ENCODE assay signal across 24 cellular contexts in the genomic region with DNA sequence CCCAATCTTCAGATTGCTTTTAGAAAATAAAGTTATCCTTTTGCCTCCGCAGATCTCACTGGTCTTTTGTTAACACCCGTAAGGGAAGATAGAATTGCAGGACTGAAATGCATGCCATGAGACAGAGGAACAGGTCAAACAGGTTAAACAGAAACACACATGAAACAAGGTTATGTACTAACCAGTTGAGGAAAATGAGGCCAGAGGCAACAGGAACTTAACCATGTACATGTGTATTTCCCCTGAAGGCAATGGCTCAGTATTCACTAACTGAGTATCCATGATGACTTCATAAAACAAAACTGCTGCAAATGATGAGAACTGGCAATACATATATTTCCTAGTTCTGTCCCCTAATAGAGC.
DNase-seq lines count a peak whose midpoint lies in the region; ATAC-seq, FAIRE-seq and TF ChIP-seq lines count a peak whose summit lies in the region.
"Had no signal": no experiment of that assay in that cellular context is flagged by ENCODE, and none has a peak within 500 bp of the region (broad histone marks: within the 10 kb centered on the region; RNA-seq: fewer than 3 reads in every experiment).

No MANE protein-coding gene starts in this region.

- CTCF ChIA-PET in mammary epithelial cell (lab: Charles Lee; ENCODE audit: low non-redundant PET): no interaction called here

- dilution Hi-C loops in mammary epithelial cell (cut with HindIII; ENCODE audit: low sequenced_read_pairs): no loop called here

- no peaks in the 10 kb centered on the region for H3K27me3 ChIP-seq in mammary epithelial cell (ENCODE audit: insufficient read depth, low read length)
- H3K27me3 ChIP-seq in breast epithelium: no peaks in the 10 kb centered on the region
- H3K27me3 ChIP-seq in pancreas: no peaks in the 10 kb centered on the region
- H3K27me3 ChIP-seq in osteoblast (ENCODE audit: insufficient read depth, low read length): no peaks in the 10 kb centered on the region
- H3K27me3 ChIP-seq: adrenal gland, tibial artery had no signal

- no peak for TF ChIP-seq CTCF in mammary epithelial cell (conservative IDR thresholded peaks at IDR 0.05 in 1 of 2, IDR thresholded peaks at IDR 0.05 in 1 of 2; ENCODE audit: extremely low read depth in 1 of 2, insufficient read depth in 1 of 2, low read depth in 1 of 2, low read length in 2 of 2)
- TF ChIP-seq CTCF in breast epithelium (IDR thresholded peaks at IDR 0.05): no peak
- no peak for TF ChIP-seq CTCF in epithelial cell of esophagus (IDR thresholded peaks at IDR 0.05; ENCODE audit: insufficient read depth, low read depth, low read length, missing control alignments)
- no peak for TF ChIP-seq CTCF in pancreas (IDR thresholded peaks at IDR 0.05)
- TF ChIP-seq CTCF in osteoblast (IDR thresholded peaks at IDR 0.05; ENCODE audit: extremely low read depth, low read depth, low read length): no peak

- TF ChIP-seq POLR2A in breast epithelium (IDR thresholded peaks at IDR 0.05): no peak

- H3K4me1 Mint-ChIP-seq in T-helper 2 cell treated with Interferon-gamma antibody and Interleukin-4, amounts not matched to agents 5 μg/mL and 100 μg/mL, for 36 hours (ENCODE audit: low read depth): no peaks in the 10 kb centered on the region
- H3K4me1 Mint-ChIP-seq: activated CD4-positive, alpha-beta T cell treated with anti-CD3 and anti-CD28 coated beads for 36 hours; activated naive CD4-positive, alpha-beta T cell treated with anti-CD3 and anti-CD28 coated beads, Interleukin-2, amount 10 ng/mL, durations not matched to agents 7 days and 5 days; activated T-helper 17 cell treated with anti-CD3 and anti-CD28 coated beads, Interleukin-2, amount 50 U/mL, for 72 hours; naive B cell had no signal

- H3K27me3 Mint-ChIP-seq in T-helper 2 cell treated with Interferon-gamma antibody and Interleukin-4, amounts not matched to agents 5 μg/mL and 100 μg/mL, for 36 hours (ENCODE audit: low read depth): peaks cover 4% of the 10 kb centered on the region
- H3K27me3 Mint-ChIP-seq: activated naive CD4-positive, alpha-beta T cell treated with anti-CD3 and anti-CD28 coated beads, Interleukin-2, amount 10 ng/mL, durations not matched to agents 7 days and 5 days had no signal

- intact Hi-C loops in mammary epithelial cell (cut with micrococcal nuclease): no loop called here
- intact Hi-C loops in breast epithelium (cut with DNase I; ENCODE audit: low total_unique reads): no loop called here
- intact Hi-C loops in pancreas (cut with DNase I): no loop called here

- no peak for FAIRE-seq in pancreas (lab: Jason Lieb, UNC)
- no peak for FAIRE-seq in frontal cortex (lab: Jason Lieb, UNC)
- FAIRE-seq: A204.1 had no signal

- no peak overlapping the region for H3K27ac ChIP-seq in mammary epithelial cell (ENCODE audit: insufficient read depth, low read depth, low read length)
- H3K27ac ChIP-seq in breast epithelium: peak overlapping the region in 1 of 2 donors; percentile 40
- no peak overlapping the region for H3K27ac ChIP-seq in pancreas
- no peak overlapping the region for H3K27ac ChIP-seq in osteoblast (ENCODE audit: low read depth, low read length)
- H3K27ac ChIP-seq: adrenal gland, left ventricle myocardium inferior, tibial artery had no signal

- H3K27ac Mint-ChIP-seq in T-helper 2 cell treated with Interferon-gamma antibody and Interleukin-4, amounts not matched to agents 5 μg/mL and 100 μg/mL, for 36 hours: no peak overlapping the region
- H3K27ac Mint-ChIP-seq: activated CD4-positive, alpha-beta T cell treated with anti-CD3 and anti-CD28 coated beads for 36 hours; activated naive CD4-positive, alpha-beta T cell treated with anti-CD3 and anti-CD28 coated beads, Interleukin-2, amount 10 ng/mL, durations not matched to agents 7 days and 5 days; activated T-helper 17 cell treated with anti-CD3 and anti-CD28 coated beads, Interleukin-2, amount 50 U/mL, for 72 hours; brain; progenitor cell of endocrine pancreas had no signal

- DNase-seq in mammary epithelial cell (peak; percentile 12), breast epithelium (ENCODE audit: low spot score in 2 of 2) (no peak), epithelial cell of esophagus (ENCODE audit: low read depth) (peak; percentile 72), pancreas (no peak), osteoblast (ENCODE audit: insufficient read length, low spot score, missing footprints) (no peak), frontal cortex (ENCODE audit: low spot score in 2 of 2) (no peak), iPS-NIHi7 (ENCODE audit: extremely low spot score) (no peak)
- no peak for DNase-seq in T-helper 2 cell treated with Interferon-gamma antibody and Interleukin-4, amounts not matched to agents 5 μg/mL and 100 μg/mL, for 36 hours (ENCODE audit: low spot score)
- DNase-seq: activated CD4-positive, alpha-beta T cell treated with anti-CD3 and anti-CD28 coated beads for 36 hours; activated naive CD4-positive, alpha-beta T cell treated with anti-CD3 and anti-CD28 coated beads, Interleukin-2, amount 10 ng/mL, durations not matched to agents 7 days and 5 days; adrenal gland; left ventricle myocardium inferior; naive B cell; NCI-H1092 treated with DMSO at 0.1 percent for 48 hours; NCI-H1694 treated with DMSO at 0.1 percent for 48 hours; NCI-H2171 treated with DMSO at 0.1 percent for 48 hours; NCI-H524 treated with DMSO at 0.1 percent for 48 hours; NK-92 treated with Interleukin-12 subunit alpha and Interleukin-12 subunit beta, amount 100 ng/mL, for 24 hours; stimulated activated CD4-positive, alpha-beta T cell treated with anti-CD3 and anti-CD28 coated beads, Interleukin-4, amount 100 ng/mL, for 24 hours; tibial artery had no signal

- BruUV-seq in mammary epithelial cell (replicated peaks; lab: Mats Ljungman, UMichigan): no TSS peak

- no peak overlapping the region for H3K9ac ChIP-seq in mammary epithelial cell (ENCODE audit: insufficient read depth, low read length)

- in situ Hi-C loops in mammary epithelial cell (cut with MboI; ENCODE audit: low sequenced_read_pairs in 2 of 2): no loop called here

- no peak overlapping the region for H2AFZ ChIP-seq in mammary epithelial cell (ENCODE audit: low read depth, low read length)
- no peak overlapping the region for H2AFZ ChIP-seq in osteoblast (ENCODE audit: low read length)

- H3K9me3 ChIP-seq in mammary epithelial cell (replicated peaks; ENCODE audit: insufficient read depth, low read length) (peaks cover 21% of the 10 kb centered on the region), breast epithelium (no peaks in the 10 kb centered on the region), pancreas (no peaks in the 10 kb centered on the region), osteoblast (ENCODE audit: low read depth, low read length) (no peaks in the 10 kb centered on the region)
- H3K9me3 ChIP-seq: adrenal gland, left ventricle myocardium inferior, tibial artery had no signal

- H3K36me3 ChIP-seq in mammary epithelial cell (ENCODE audit: insufficient read depth, low read length) (no peaks in the 10 kb centered on the region), breast epithelium (no peaks in the 10 kb centered on the region), pancreas (no peaks in the 10 kb centered on the region), osteoblast (ENCODE audit: insufficient read depth, low read length) (no peaks in the 10 kb centered on the region)
- H3K36me3 ChIP-seq: adrenal gland, left ventricle myocardium inferior, tibial artery had no signal

- H3K9me3 Mint-ChIP-seq in T-helper 2 cell treated with Interferon-gamma antibody and Interleukin-4, amounts not matched to agents 5 μg/mL and 100 μg/mL, for 36 hours: no peaks in the 10 kb centered on the region
- H3K9me3 Mint-ChIP-seq: activated naive CD4-positive, alpha-beta T cell treated with anti-CD3 and anti-CD28 coated beads, Interleukin-2, amount 10 ng/mL, durations not matched to agents 7 days and 5 days; activated T-helper 17 cell treated with anti-CD3 and anti-CD28 coated beads, Interleukin-2, amount 50 U/mL, for 72 hours had no signal

- H3K4me2 ChIP-seq in mammary epithelial cell (ENCODE audit: insufficient read depth, low read depth, low read length): no peak overlapping the region
- H3K4me2 ChIP-seq in osteoblast (ENCODE audit: insufficient read depth, low read length): no peak overlapping the region

- H4K20me1 ChIP-seq in mammary epithelial cell (ENCODE audit: insufficient read depth, low read length) (no peaks in the 10 kb centered on the region), osteoblast (ENCODE audit: insufficient read depth, low read length) (no peaks in the 10 kb centered on the region)

- H3K4me3 Mint-ChIP-seq in T-helper 2 cell treated with Interferon-gamma antibody and Interleukin-4, amounts not matched to agents 5 μg/mL and 100 μg/mL, for 36 hours: no peak overlapping the region
- H3K4me3 Mint-ChIP-seq: activated CD4-positive, alpha-beta T cell treated with anti-CD3 and anti-CD28 coated beads for 36 hours; activated naive CD4-positive, alpha-beta T cell treated with anti-CD3 and anti-CD28 coated beads, Interleukin-2, amount 10 ng/mL, durations not matched to agents 7 days and 5 days; activated T-helper 17 cell treated with anti-CD3 and anti-CD28 coated beads, Interleukin-2, amount 50 U/mL, for 72 hours; brain; naive B cell had no signal

- no peaks in the 10 kb centered on the region for H3K4me1 ChIP-seq in mammary epithelial cell (ENCODE audit: insufficient read depth, low read length)
- H3K4me1 ChIP-seq in breast epithelium: no peaks in the 10 kb centered on the region
- H3K4me1 ChIP-seq in pancreas: peaks cover 0 to 7% (median 6%) of the 10 kb centered on the region in 3 donors
- no peaks in the 10 kb centered on the region for H3K4me1 ChIP-seq in osteoblast (ENCODE audit: insufficient read depth, low read length)
- H3K4me1 ChIP-seq: adrenal gland, left ventricle myocardium inferior, tibial artery had no signal

- H3K4me3 ChIP-seq in mammary epithelial cell (replicated peaks in 1 of 3; ENCODE audit: insufficient read depth in 1 of 3, low read depth in 2 of 3, low read length in 3 of 3) (no peak overlapping the region), breast epithelium (no peak overlapping the region), epithelial cell of esophagus (ENCODE audit: low read length) (no peak overlapping the region), pancreas (no peak overlapping the region), osteoblast (ENCODE audit: insufficient read depth, low read length) (no peak overlapping the region)
- H3K4me3 ChIP-seq: adrenal gland, left ventricle myocardium inferior, tibial artery had no signal

- peak in 3 of 4 donors; percentile 68 to 71 (median 70) for ATAC-seq in pancreas
- ATAC-seq: activated CD4-positive, alpha-beta T cell treated with anti-CD3 and anti-CD28 coated beads for 36 hours; activated T-helper 17 cell treated with anti-CD3 and anti-CD28 coated beads, Interleukin-2, amount 50 U/mL, for 72 hours had no signal

- 0% methylated on average over 2 of the region's 2 CpGs for WGBS in mammary epithelial cell (ENCODE audit: low coverage, missing lambda C conversion rate)
- 44 to 52% methylated on average over 2 of the region's 2 CpGs for WGBS in pancreas, 2 donors

- H3K79me2 ChIP-seq in mammary epithelial cell (ENCODE audit: insufficient read depth, low read length) (no peaks in the 10 kb centered on the region), osteoblast (ENCODE audit: insufficient read depth, low read length) (no peaks in the 10 kb centered on the region)

- H3K36me3 Mint-ChIP-seq in T-helper 2 cell treated with Interferon-gamma antibody and Interleukin-4, amounts not matched to agents 5 μg/mL and 100 μg/mL, for 36 hours (ENCODE audit: low read depth): no peaks in the 10 kb centered on the region
- H3K36me3 Mint-ChIP-seq: activated naive CD4-positive, alpha-beta T cell treated with anti-CD3 and anti-CD28 coated beads, Interleukin-2, amount 10 ng/mL, durations not matched to agents 7 days and 5 days; brain; naive B cell had no signal

Comparison
In these comparisons a context has a peak if more than half of its experiments do, and no peak if none do; other contexts are left out.
1. DNase-seq: peak in mammary epithelial cell (single experiment) and epithelial cell of esophagus (single experiment); none in breast epithelium (0 of 2), pancreas (0 of 6), osteoblast (single experiment), T-helper 2 cell treated with Interferon-gamma antibody and Interleukin-4, amounts not matched to agents 5 μg/mL and 100 μg/mL, for 36 hours (single experiment), frontal cortex (0 of 2) and iPS-NIHi7 (single experiment).